ENCODE assay signal across 23 cellular contexts in genomic region chr10:1180836-1181235, GRCh38.
A peak's percentile ranks its signal among the peaks of the same experiment; 100 is the strongest.
DNase-seq lines count a peak whose midpoint lies in the region; ATAC-seq and TF ChIP-seq lines count a peak whose summit lies in the region.
"Had no signal": no experiment of that assay in that cellular context is flagged by ENCODE, and none has a peak within 500 bp of the region (broad histone marks: within the 10 kb centered on the region; RNA-seq: fewer than 3 reads in every experiment).

No MANE protein-coding gene starts in this region.

- no peaks in the 10 kb centered on the region for H3K36me3 Mint-ChIP-seq in CD14-positive monocyte
- no peaks in the 10 kb centered on the region for H3K36me3 Mint-ChIP-seq in nephron progenitor cell (ENCODE audit: low read depth)
- H3K36me3 Mint-ChIP-seq: CD4-positive, CD25-positive, alpha-beta regulatory T cell; stimulated activated naive B cell treated with anti-CD40 and anti-IgM and Interleukin-4, amounts not matched to agents 10 μg/mL and 1 μg/mL and 100 μg/mL, for 72 hours had no signal

- no peaks in the 10 kb centered on the region for H3K27me3 ChIP-seq in MG63
- H3K27me3 ChIP-seq: tibial nerve had no signal

- intact Hi-C loops in CD14-positive monocyte (cut with micrococcal nuclease) = no loop called here

- no peaks in the 10 kb centered on the region for H3K36me3 ChIP-seq in MG63
- H3K36me3 ChIP-seq: neutrophil, tibial nerve had no signal

- H3K4me3 Mint-ChIP-seq in CD14-positive monocyte = no peak overlapping the region
- H3K4me3 Mint-ChIP-seq in nephron progenitor cell = no peak overlapping the region
- H3K4me3 Mint-ChIP-seq: CD4-positive, CD25-positive, alpha-beta regulatory T cell; stimulated activated naive B cell treated with anti-CD40 and anti-IgM and Interleukin-4, amounts not matched to agents 10 μg/mL and 1 μg/mL and 100 μg/mL, for 72 hours had no signal

- DNase-seq in CD14-positive monocyte (ENCODE audit: low spot score) (peak; percentile 15), RPMI8226 (peak; percentile 15), globus pallidus (ENCODE audit: low spot score) (peak; percentile 78), pons (ENCODE audit: low spot score) (peak; percentile 77), nephron progenitor cell (no peak), GM10266 (ENCODE audit: extremely low spot score) (no peak), MG63 (no peak)
- DNase-seq: ACHN; activated gamma-delta T cell treated with Interleukin-2 at 50 U/mL for 16 hours; CD4-positive, CD25-positive, alpha-beta regulatory T cell; cerebellar nuclear complex; HCEC 1CT; left colon; mucosa of descending colon; NCI-H1092; NCI-H524; SIG-M5; stimulated activated CD4-positive, alpha-beta T cell treated with anti-CD3 and anti-CD28 coated beads, Interleukin-15, amount 100 ng/mL, for 24 hours; stimulated activated naive B cell treated with anti-CD40 and anti-IgM and Interleukin-4, amounts not matched to agents 10 μg/mL and 1 μg/mL and 100 μg/mL, for 72 hours; T-helper 2 cell had no signal

- H3K27ac Mint-ChIP-seq in CD14-positive monocyte (peak overlapping the region in 2 of 7 donors; percentile 2 to 35), nephron progenitor cell (no peak overlapping the region)
- H3K27ac Mint-ChIP-seq: CD4-positive, CD25-positive, alpha-beta regulatory T cell; stimulated activated naive B cell treated with anti-CD40 and anti-IgM and Interleukin-4, amounts not matched to agents 10 μg/mL and 1 μg/mL and 100 μg/mL, for 72 hours had no signal

- H3K27me3 Mint-ChIP-seq in CD14-positive monocyte (ENCODE audit: low read depth in 3 of 3) (peaks cover 2 to 4% (median 2%) of the 10 kb centered on the region in 3 donors), nephron progenitor cell (ENCODE audit: low read depth, poor library complexity) (peaks cover 6% of the 10 kb centered on the region)
- H3K27me3 Mint-ChIP-seq: CD4-positive, CD25-positive, alpha-beta regulatory T cell had no signal

- H3K4me3 ChIP-seq in MG63 = no peak overlapping the region
- H3K4me3 ChIP-seq: mucosa of descending colon, tibial nerve had no signal

- TF ChIP-seq CTCF in CD14-positive monocyte (IDR thresholded peaks at IDR 0.05) (no peak), nephron progenitor cell (IDR thresholded peaks at IDR 0.05) (no peak), GM10266 (IDR thresholded peaks at IDR 0.05; ENCODE audit: control insufficient read depth, insufficient read depth, low read depth, missing control alignments) (no peak)

- no peaks in the 10 kb centered on the region for H3K9me3 Mint-ChIP-seq in CD14-positive monocyte
- H3K9me3 Mint-ChIP-seq in nephron progenitor cell = no peaks in the 10 kb centered on the region
- H3K9me3 Mint-ChIP-seq: CD4-positive, CD25-positive, alpha-beta regulatory T cell; stimulated activated naive B cell treated with anti-CD40 and anti-IgM and Interleukin-4, amounts not matched to agents 10 μg/mL and 1 μg/mL and 100 μg/mL, for 72 hours had no signal

- no peaks in the 10 kb centered on the region for H3K9me3 ChIP-seq in MG63
- H3K9me3 ChIP-seq: mucosa of descending colon, neutrophil, tibial nerve had no signal

- no peak for ATAC-seq in GM21529 (IDR thresholded peaks at IDR 0.05; ENCODE audit: unreplicated experiment)
- ATAC-seq: left colon; mucosa of descending colon; stimulated activated naive B cell treated with anti-CD40 and anti-IgM and Interleukin-4, amounts not matched to agents 10 μg/mL and 1 μg/mL and 100 μg/mL, for 72 hours had no signal

- H3K4me1 Mint-ChIP-seq in CD14-positive monocyte (no peaks in the 10 kb centered on the region), nephron progenitor cell (peaks cover 58% of the 10 kb centered on the region)
- H3K4me1 Mint-ChIP-seq: CD4-positive, CD25-positive, alpha-beta regulatory T cell; stimulated activated naive B cell treated with anti-CD40 and anti-IgM and Interleukin-4, amounts not matched to agents 10 μg/mL and 1 μg/mL and 100 μg/mL, for 72 hours had no signal

Comparison
In these comparisons a context has a peak if more than half of its experiments do, and no peak if none do; other contexts are left out.
1. DNase-seq: peak in CD14-positive monocyte (single experiment), RPMI8226 (single experiment), globus pallidus (single experiment) and pons (single experiment); none in nephron progenitor cell (single experiment), GM10266 (single experiment) and MG63 (single experiment).